ENCODE assay signal across 14 cellular contexts in genomic region chr1:67020304-67020703, GRCh38. TPM values are rescaled to one million over a fixed set of nuclear protein-coding genes. Genes with fewer than 3 reads are reported as not detected.
DNase-seq lines count a peak whose midpoint lies in the region; ATAC-seq, FAIRE-seq and TF ChIP-seq lines count a peak whose summit lies in the region.
"Had no signal": no experiment of that assay in that cellular context is flagged by ENCODE, and none has a peak within 500 bp of the region (broad histone marks: within the 10 kb centered on the region; RNA-seq: fewer than 3 reads in every experiment).

No MANE protein-coding gene starts in this region.

- no peak overlapping the region for H4K8ac ChIP-seq in mesendoderm (ENCODE audit: low read depth, low read length)

- no peak overlapping the region for H2BK15ac ChIP-seq in mesendoderm (replicated peaks; ENCODE audit: low read depth)

- no peak overlapping the region for H3K23ac ChIP-seq in mesendoderm (ENCODE audit: low read length)

- no peaks in the 10 kb centered on the region for H3K9me1 ChIP-seq in endothelial cell of umbilical vein (replicated peaks; ENCODE audit: control insufficient read depth, extremely low read depth, insufficient read depth, low read length)

- H3K18ac ChIP-seq in mesendoderm (ENCODE audit: low read length), result no peak overlapping the region

- H3K36me3 ChIP-seq in endothelial cell of umbilical vein (ENCODE audit: control insufficient read depth in 2 of 2, extremely low read depth in 1 of 2, insufficient read depth in 2 of 2, low read length in 2 of 2) (peaks cover 0 to 3% of the 10 kb centered on the region in 2 experiments), mesendoderm (ENCODE audit: control insufficient read depth, insufficient read depth, low read length) (peaks cover 1% of the 10 kb centered on the region), transverse colon (peaks cover 0 to 27% (median 11%) of the 10 kb centered on the region in 4 donors)

- no peak overlapping the region for H2BK5ac ChIP-seq in mesendoderm (ENCODE audit: low read length)

- POLR2A ChIA-PET in endothelial cell of umbilical vein (lab: Charles Lee), result interaction anchor here (0.7 to 1.8 kb wide), 2 partner anchors 28 to 33 kb away, joined by 3 to 5 read pairs; no protein-coding TSS in a partner anchor

- FAIRE-seq in endothelial cell of umbilical vein (lab: Jason Lieb, UNC), result no peak
- FAIRE-seq: GM12891 had no signal

- CTCF ChIA-PET in endothelial cell of umbilical vein (lab: Charles Lee), result interaction anchor here (0.8 to 4.1 kb wide), 8 partner anchors 9 to 193 kb away, joined by 3 to 23 read pairs (median 4); partner anchors contain the start of gene SLC35D1

- H3K9ac ChIP-seq in endothelial cell of umbilical vein (replicated peaks; ENCODE audit: extremely low read depth, insufficient read depth, low read length), result no peak overlapping the region
- no peak overlapping the region for H3K9ac ChIP-seq in mesendoderm (ENCODE audit: low read length)

- no peaks in the 10 kb centered on the region for H3K27me3 ChIP-seq in endothelial cell of umbilical vein (ENCODE audit: control insufficient read depth in 2 of 2, insufficient read depth in 2 of 2, low read length in 2 of 2)
- H3K27me3 ChIP-seq in mesendoderm (ENCODE audit: insufficient read depth, low read length, poor library complexity), result no peaks in the 10 kb centered on the region
- no peaks in the 10 kb centered on the region for H3K27me3 ChIP-seq in transverse colon

- DNase-seq in Right ventricle myocardium superior, result no peak
- no peak for DNase-seq in cardiac septum (ENCODE audit: low spot score)
- DNase-seq in endothelial cell of umbilical vein (ENCODE audit: low read depth, low spot score), result peak; percentile 67
- no peak for DNase-seq in mesendoderm
- no peak for DNase-seq in transverse colon
- no peak for DNase-seq in NCI-H510A treated with DMSO at 0.1 percent for 48 hours (lab: John Stamatoyannopoulos, UW)
- DNase-seq: ACHN; DMS53; effector CD8-positive, alpha-beta T cell; NCI-H1694 treated with DMSO at 0.1 percent for 48 hours had no signal

- dilution Hi-C loops in endothelial cell of umbilical vein (cut with MboI; ENCODE audit: extremely low pct_ligation_motif_present, low sequenced_read_pairs), result no loop called here

- H3K27ac ChIP-seq in endothelial cell of umbilical vein (ENCODE audit: insufficient read depth, low read depth, low read length), result peak overlapping the region; percentile 59
- peak overlapping the region; percentile 70 for H3K27ac ChIP-seq in mesendoderm (ENCODE audit: low read depth, low read length)
- H3K27ac ChIP-seq in transverse colon, result peak overlapping the region in 3 of 4 donors; percentile 44 to 66 (median 47)

- TF ChIP-seq POLR2A in endothelial cell of umbilical vein (IDR thresholded peaks at IDR 0.05; ENCODE audit: low read depth, low read length), result no peak
- no peak for TF ChIP-seq POLR2A in transverse colon (IDR thresholded peaks at IDR 0.05)

- no peaks in the 10 kb centered on the region for H3K9me3 ChIP-seq in endothelial cell of umbilical vein (replicated peaks; ENCODE audit: control insufficient read depth, insufficient read depth, low read length)
- H3K9me3 ChIP-seq in transverse colon, result no peaks in the 10 kb centered on the region
- H3K9me3 ChIP-seq: HAP-1 had no signal

- TF ChIP-seq EP300 in transverse colon (IDR thresholded peaks at IDR 0.05; ENCODE audit: low read depth), result no peak

- ATAC-seq in Right ventricle myocardium superior (ENCODE audit: poor library complexity) (peak; percentile 48), GM18858 (IDR thresholded peaks at IDR 0.05; ENCODE audit: unreplicated experiment) (no peak), GM21528 (IDR thresholded peaks at IDR 0.05; ENCODE audit: low FRiP score, unreplicated experiment) (no peak)

- H3K4me1 ChIP-seq in endothelial cell of umbilical vein (ENCODE audit: control insufficient read depth, extremely low read depth, insufficient read depth, low read length), result peaks cover 18% of the 10 kb centered on the region
- peaks cover 6% of the 10 kb centered on the region for H3K4me1 ChIP-seq in mesendoderm (ENCODE audit: control insufficient read depth, low read depth, low read length)
- H3K4me1 ChIP-seq in transverse colon, result peaks cover 0 to 20% (median 7%) of the 10 kb centered on the region in 4 donors
- H3K4me1 ChIP-seq: HAP-1 had no signal

- no peak overlapping the region for H3K56ac ChIP-seq in mesendoderm (ENCODE audit: low read length)

- H3K79me1 ChIP-seq in mesendoderm (ENCODE audit: low read length), result no peaks in the 10 kb centered on the region

- H3K4me2 ChIP-seq in endothelial cell of umbilical vein (ENCODE audit: insufficient read depth, low read length) (peak overlapping the region; percentile 35), mesendoderm (ENCODE audit: low read length) (no peak overlapping the region)

- H3K79me2 ChIP-seq in endothelial cell of umbilical vein (ENCODE audit: control insufficient read depth, insufficient read depth, low read length), result no peaks in the 10 kb centered on the region
- H3K79me2 ChIP-seq in mesendoderm (ENCODE audit: control insufficient read depth, insufficient read depth, low read length), result no peaks in the 10 kb centered on the region

- H4K5ac ChIP-seq in mesendoderm (ENCODE audit: low read length), result no peak overlapping the region

- H2BK120ac ChIP-seq in mesendoderm (ENCODE audit: low read depth, low read length), result no peak overlapping the region

- TF ChIP-seq CTCF in endothelial cell of umbilical vein (IDR thresholded peaks at IDR 0.05; ENCODE audit: extremely low read depth in 1 of 2, insufficient read depth in 1 of 2, low read depth in 1 of 2, low read length in 2 of 2) (no peak), transverse colon (IDR thresholded peaks at IDR 0.05) (no peak)

- WGBS in mesendoderm (ENCODE audit: extremely low coverage, insufficient coverage, low lambda C conversion rate), result no CpG with 5 or more reads among the region's 2 CpGs
- 63 to 80% methylated on average over 2 of the region's 2 CpGs for whole genome bisulfite sequencing in transverse colon (ENCODE audit: low coverage in 1 of 2), 2 donors

- no TSS peak for BruUV-seq in endothelial cell of umbilical vein (replicated peaks; lab: Mats Ljungman, UMichigan)

- intact Hi-C loops in Right ventricle myocardium superior (cut with DNase I), result no loop called here
- intact Hi-C loops in cardiac septum (cut with DNase I), result no loop called here
- intact Hi-C loops in endothelial cell of umbilical vein (cut with micrococcal nuclease), result no loop called here
- intact Hi-C loops in transverse colon (cut with DNase I; ENCODE audit: low total_unique reads), result no loop called here

- no peaks in the 10 kb centered on the region for H4K20me1 ChIP-seq in endothelial cell of umbilical vein (replicated peaks; ENCODE audit: control insufficient read depth, extremely low read depth, insufficient read depth, low read length)

- H3K4me3 ChIP-seq in endothelial cell of umbilical vein (replicated peaks in 1 of 3; ENCODE audit: insufficient read depth in 1 of 3, low read depth in 1 of 3, low read length in 3 of 3), result no peak overlapping the region
- no peak overlapping the region for H3K4me3 ChIP-seq in mesendoderm (ENCODE audit: low read length)
- H3K4me3 ChIP-seq in transverse colon, result no peak overlapping the region
- H3K4me3 ChIP-seq: HAP-1 had no signal

- no peak overlapping the region for H3K4ac ChIP-seq in mesendoderm (ENCODE audit: low read depth, low read length)

- no peak overlapping the region for H2AK5ac ChIP-seq in mesendoderm (ENCODE audit: low read length)

- in situ Hi-C loops in transverse colon (cut with MboI; ENCODE audit: low pct_ligation_motif_present in 1 of 4, low pct_unique_long_range_greater_than_20kb in 1 of 4, low sequenced_read_pairs in 3 of 4), result loop anchor here in 1 of 4 donors (25.0 kb wide), 1 partner anchor 117 kb away; the partner anchor contains the start of gene C1orf141

- H2AFZ ChIP-seq in endothelial cell of umbilical vein (ENCODE audit: low read depth, low read length), result no peak overlapping the region

TF ChIP-seq in endothelial cell of umbilical vein, 7 proteins besides CTCF, POLR2A, EP300 and RAD21:
- TF ChIP-seq GATA2 (IDR thresholded peaks at IDR 0.05; ENCODE audit: insufficient read depth, insufficient read length, low read depth, low read length) (no peak), POLR2AphosphoS5 (IDR thresholded peaks at IDR 0.05; ENCODE audit: insufficient read depth, low read depth, low read length) (no peak), EZH2 (IDR thresholded peaks at IDR 0.05; ENCODE audit: borderline replicate concordance, low read depth, low read length, severe bottlenecking) (no peak), MAX (IDR thresholded peaks at IDR 0.05; ENCODE audit: insufficient read depth, insufficient read length) (no peak), JUN (IDR thresholded peaks at IDR 0.05; ENCODE audit: borderline replicate concordance, insufficient read depth, insufficient read length, low read depth) (no peak), FOS (IDR thresholded peaks at IDR 0.05; ENCODE audit: borderline replicate concordance, insufficient read depth, low read length) (no peak), MYC (IDR thresholded peaks at IDR 0.05; ENCODE audit: low read depth, low read length) (no peak)
TF ChIP-seq in endothelial cell of umbilical vein: peak in this region for 0.

RNA-seq across cellular contexts. Expression of gene SLC35D1, which starts 33.6 kb away (rescaled TPM):
- 3.1 TPM for total RNA-seq in Right ventricle myocardium superior
- total RNA-seq in cardiac septum, result 4.5 TPM
- 6.1 and 6.6 TPM in 2 replicates for total RNA-seq in endothelial cell of umbilical vein
- polyA plus RNA-seq in endothelial cell of umbilical vein, result 2.9 and 3.5 TPM in 2 replicates
- polyA plus RNA-seq in endothelial cell of umbilical vein (2011; cell fraction: cytosol; rRNA removed), result 2.9 and 3.5 TPM in 2 replicates
- 9.1 and 11.2 TPM in 2 replicates for polyA plus RNA-seq in endothelial cell of umbilical vein (2011; cell fraction: nucleus; rRNA removed)
- 2.7 and 4.0 TPM in 2 replicates for polyA plus RNA-seq in endothelial cell of umbilical vein (2012)
- 9.5 and 9.6 TPM in 2 replicates for polyA minus RNA-seq in endothelial cell of umbilical vein
- 8.3 TPM for polyA minus RNA-seq in endothelial cell of umbilical vein (2011; cell fraction: cytosol; rRNA and poly(A)+ RNA removed)
- 8.3 and 11.6 TPM in 2 replicates for polyA minus RNA-seq in endothelial cell of umbilical vein (2011; cell fraction: nucleus; rRNA and poly(A)+ RNA removed)
- polyA plus RNA-seq in mesendoderm (2013, experiment 1 of 2), result 2.9 TPM
- polyA plus RNA-seq in mesendoderm (2013, experiment 2 of 2), result 2.5 TPM
- total RNA-seq in transverse colon, result 10 to 100 TPM in 3 of 4 donors, 1 to 10 TPM in 1; 10.0 to 68.6 (median 51.9) TPM
